In genomic region chr4:71440612-71441011, GRCh38 we compare ENCODE assay signal across 17 cellular contexts.
DNase-seq lines count a peak whose midpoint lies in the region; TF ChIP-seq lines count a peak whose summit lies in the region.
"Had no signal": no experiment of that assay in that cellular context is flagged by ENCODE, and none has a peak within 500 bp of the region (broad histone marks: within the 10 kb centered on the region; RNA-seq: fewer than 3 reads in every experiment).

No MANE protein-coding gene starts in this region.

- no peak overlapping the region for H2BK15ac ChIP-seq in neuronal stem cell (ENCODE audit: low read length)

- no peak overlapping the region for H2BK120ac ChIP-seq in neuronal stem cell (ENCODE audit: low read depth, low read length)

- H3K9me2 ChIP-seq in hepatocyte (replicated peaks; ENCODE audit: insufficient read depth): no peaks in the 10 kb centered on the region

- H3K4me2 ChIP-seq in hepatocyte (peak overlapping the region; percentile 53), neuronal stem cell (ENCODE audit: insufficient read depth, low read length, poor library complexity, severe bottlenecking) (no peak overlapping the region)

- H2AK5ac ChIP-seq in neuronal stem cell (ENCODE audit: low read depth, low read length): no peak overlapping the region

- H2AFZ ChIP-seq in hepatocyte (no peak overlapping the region), neuronal stem cell (ENCODE audit: low read length) (no peak overlapping the region)

- H3K27ac ChIP-seq in hepatocyte (no peak overlapping the region), liver (ENCODE audit: low read depth in 1 of 2, low read length in 2 of 2) (peak overlapping the region in 1 of 2 donors; percentile 63), neuronal stem cell (replicated peaks; ENCODE audit: low read length) (no peak overlapping the region)

- 85% methylated on average over 2 of the region's 2 CpGs for WGBS in hepatocyte (ENCODE audit: low lambda C conversion rate, missing lambda C conversion rate)
- 63% methylated on average over 2 of the region's 2 CpGs for WGBS in liver
- no CpG with 5 or more reads among the region's 2 CpGs for WGBS in neuronal stem cell (ENCODE audit: extremely low coverage in 2 of 2, insufficient read length in 2 of 2, insufficient replicate concordance in 1 of 2), 2 donors

- H3K4me1 ChIP-seq in hepatocyte (ENCODE audit: insufficient read depth) (peaks cover 8% of the 10 kb centered on the region), liver (ENCODE audit: control insufficient read depth in 4 of 4, insufficient read depth in 4 of 4, low read length in 3 of 4) (peaks cover 0 to 25% (median 16%) of the 10 kb centered on the region in 4 donors), neuronal stem cell (ENCODE audit: control insufficient read depth in 2 of 2, insufficient read depth in 1 of 2, low read depth in 1 of 2, low read length in 2 of 2) (peaks cover 0 to 2% of the 10 kb centered on the region in 2 donors)
- H3K4me1 ChIP-seq: BE2C had no signal

- H3K23ac ChIP-seq in neuronal stem cell (ENCODE audit: low read depth, low read length, poor library complexity): no peak overlapping the region

- H3K79me2 ChIP-seq in hepatocyte: no peaks in the 10 kb centered on the region

- TF ChIP-seq CTCF in hepatocyte (IDR thresholded peaks at IDR 0.05; ENCODE audit: poor library complexity): no peak
- no peak for TF ChIP-seq CTCF in liver (IDR thresholded peaks at IDR 0.05; ENCODE audit: low read depth, low read length, missing input control)

- H3K9ac ChIP-seq in liver (ENCODE audit: low read depth in 1 of 2, low read length in 2 of 2): no peak overlapping the region
- no peak overlapping the region for H3K9ac ChIP-seq in neuronal stem cell (ENCODE audit: low read depth, low read length, poor library complexity)

- H2BK5ac ChIP-seq in neuronal stem cell (ENCODE audit: low read length): no peak overlapping the region

- H3K79me1 ChIP-seq in neuronal stem cell (ENCODE audit: low read depth, low read length): no peaks in the 10 kb centered on the region

- no peaks in the 10 kb centered on the region for H4K20me1 ChIP-seq in hepatocyte (ENCODE audit: insufficient read depth, poor library complexity, severe bottlenecking)

- H3K36me3 ChIP-seq in hepatocyte (replicated peaks; ENCODE audit: insufficient read depth, low read depth) (no peaks in the 10 kb centered on the region), liver (ENCODE audit: control insufficient read depth in 4 of 4, insufficient read depth in 3 of 4, low read depth in 1 of 4, low read length in 3 of 4) (no peaks in the 10 kb centered on the region), neuronal stem cell (replicated peaks in 1 of 2; ENCODE audit: control insufficient read depth in 2 of 2, insufficient read depth in 2 of 2, low read length in 2 of 2) (no peaks in the 10 kb centered on the region)
- H3K36me3 ChIP-seq: BE2C had no signal

- H3K18ac ChIP-seq in neuronal stem cell (ENCODE audit: low read length): peak overlapping the region; percentile 19

- H3K4me3 ChIP-seq in hepatocyte (no peak overlapping the region), liver (ENCODE audit: low read depth in 1 of 3, low read length in 3 of 3) (no peak overlapping the region), neuronal stem cell (ENCODE audit: low read length in 2 of 2) (no peak overlapping the region)

- H3K4ac ChIP-seq in neuronal stem cell (ENCODE audit: low read length): no peak overlapping the region

- no peak overlapping the region for H3K14ac ChIP-seq in neuronal stem cell (ENCODE audit: low read length)

- no peak overlapping the region for H4K8ac ChIP-seq in neuronal stem cell (ENCODE audit: low read depth, low read length)

- H3K9me3 ChIP-seq in hepatocyte (ENCODE audit: low read depth) (no peaks in the 10 kb centered on the region), liver (ENCODE audit: control insufficient read depth in 4 of 4, low read length in 3 of 4) (no peaks in the 10 kb centered on the region), neuronal stem cell (replicated peaks in 1 of 2; ENCODE audit: control insufficient read depth in 2 of 2, insufficient read depth in 1 of 2, low read depth in 1 of 2, low read length in 2 of 2) (no peaks in the 10 kb centered on the region)
- H3K9me3 ChIP-seq: BE2C had no signal

- DNase-seq in hepatocyte (ENCODE audit: low spot score): no peak
- no peak for DNase-seq in neuronal stem cell (ENCODE audit: low spot score)
- DNase-seq in NCI-H226: no peak
- DNase-seq in H4 (ENCODE audit: low spot score): no peak
- no peak for DNase-seq in islet precursor cell
- DNase-seq: ACHN; BE2C; C1 segment of cervical spinal cord; CD4-positive, CD25-positive, alpha-beta regulatory T cell; CD8-positive, alpha-beta memory T cell; COR-L47; DMS 273 treated with DMSO at 0.1 percent for 48 hours; DMS53; DND-41; EL; HCEC 1CT had no signal

- H4K91ac ChIP-seq in neuronal stem cell (ENCODE audit: low read depth, low read length, poor library complexity): no peak overlapping the region

- H3K27me3 ChIP-seq in hepatocyte (no peaks in the 10 kb centered on the region), liver (ENCODE audit: control insufficient read depth in 4 of 4, insufficient read depth in 4 of 4, low read length in 3 of 4) (no peaks in the 10 kb centered on the region), neuronal stem cell (ENCODE audit: control insufficient read depth in 3 of 3, insufficient read depth in 3 of 3, low read depth in 1 of 3, low read length in 3 of 3) (no peaks in the 10 kb centered on the region)
- H3K27me3 ChIP-seq: BE2C had no signal

- H2BK12ac ChIP-seq in neuronal stem cell (ENCODE audit: low read length): no peak overlapping the region

- peak in 1 of 2 donors; percentile 17 for TF ChIP-seq RAD21 in liver (IDR thresholded peaks at IDR 0.05)

TF ChIP-seq in liver, 16 proteins besides CTCF, POLR2A, EP300 and RAD21:
- TF ChIP-seq HNF4A (conservative IDR thresholded peaks at IDR 0.05): peak; percentile 4 to 7
- TF ChIP-seq, protein P1, sequence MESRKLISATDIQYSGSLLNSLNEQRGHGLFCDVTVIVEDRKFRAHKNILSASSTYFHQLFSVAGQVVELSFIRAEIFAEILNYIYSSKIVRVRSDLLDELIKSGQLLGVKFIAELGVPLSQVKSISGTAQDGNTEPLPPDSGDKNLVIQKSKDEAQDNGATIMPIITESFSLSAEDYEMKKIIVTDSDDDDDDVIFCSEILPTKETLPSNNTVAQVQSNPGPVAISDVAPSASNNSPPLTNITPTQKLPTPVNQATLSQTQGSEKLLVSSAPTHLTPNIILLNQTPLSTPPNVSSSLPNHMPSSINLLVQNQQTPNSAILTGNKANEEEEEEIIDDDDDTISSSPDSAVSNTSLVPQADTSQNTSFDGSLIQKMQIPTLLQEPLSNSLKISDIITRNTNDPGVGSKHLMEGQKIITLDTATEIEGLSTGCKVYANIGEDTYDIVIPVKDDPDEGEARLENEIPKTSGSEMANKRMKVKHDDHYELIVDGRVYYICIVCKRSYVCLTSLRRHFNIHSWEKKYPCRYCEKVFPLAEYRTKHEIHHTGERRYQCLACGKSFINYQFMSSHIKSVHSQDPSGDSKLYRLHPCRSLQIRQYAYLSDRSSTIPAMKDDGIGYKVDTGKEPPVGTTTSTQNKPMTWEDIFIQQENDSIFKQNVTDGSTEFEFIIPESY (IDR thresholded peaks at IDR 0.05): no peak
- TF ChIP-seq GABPA (IDR thresholded peaks at IDR 0.05 in 1 of 2, conservative IDR thresholded peaks at IDR 0.05 in 1 of 2): no peak
- TF ChIP-seq ATF3 (IDR thresholded peaks at IDR 0.05): no peak
- TF ChIP-seq HNF4G (IDR thresholded peaks at IDR 0.05): no peak
